1 cellular context compared by ENCODE assay signal in the genomic region with DNA sequence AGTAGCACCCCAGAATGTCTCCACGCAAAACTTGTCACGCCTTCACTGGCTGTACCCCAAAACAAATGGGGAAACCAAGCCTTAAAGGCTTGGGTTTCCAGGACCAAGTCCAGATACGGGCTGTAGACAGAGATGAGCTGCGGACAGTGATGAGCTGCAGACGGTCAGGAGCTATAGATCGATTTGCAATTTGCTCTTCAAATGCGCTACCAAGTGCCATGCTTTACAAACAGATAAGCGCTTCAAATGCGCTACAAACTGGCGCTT.
TF ChIP-seq lines count a peak whose summit lies in the region.

No MANE protein-coding gene starts in this region.

TF ChIP-seq in GM12878, 131 proteins besides CTCF, POLR2A, EP300 and RAD21:
- TF ChIP-seq, protein P1, sequence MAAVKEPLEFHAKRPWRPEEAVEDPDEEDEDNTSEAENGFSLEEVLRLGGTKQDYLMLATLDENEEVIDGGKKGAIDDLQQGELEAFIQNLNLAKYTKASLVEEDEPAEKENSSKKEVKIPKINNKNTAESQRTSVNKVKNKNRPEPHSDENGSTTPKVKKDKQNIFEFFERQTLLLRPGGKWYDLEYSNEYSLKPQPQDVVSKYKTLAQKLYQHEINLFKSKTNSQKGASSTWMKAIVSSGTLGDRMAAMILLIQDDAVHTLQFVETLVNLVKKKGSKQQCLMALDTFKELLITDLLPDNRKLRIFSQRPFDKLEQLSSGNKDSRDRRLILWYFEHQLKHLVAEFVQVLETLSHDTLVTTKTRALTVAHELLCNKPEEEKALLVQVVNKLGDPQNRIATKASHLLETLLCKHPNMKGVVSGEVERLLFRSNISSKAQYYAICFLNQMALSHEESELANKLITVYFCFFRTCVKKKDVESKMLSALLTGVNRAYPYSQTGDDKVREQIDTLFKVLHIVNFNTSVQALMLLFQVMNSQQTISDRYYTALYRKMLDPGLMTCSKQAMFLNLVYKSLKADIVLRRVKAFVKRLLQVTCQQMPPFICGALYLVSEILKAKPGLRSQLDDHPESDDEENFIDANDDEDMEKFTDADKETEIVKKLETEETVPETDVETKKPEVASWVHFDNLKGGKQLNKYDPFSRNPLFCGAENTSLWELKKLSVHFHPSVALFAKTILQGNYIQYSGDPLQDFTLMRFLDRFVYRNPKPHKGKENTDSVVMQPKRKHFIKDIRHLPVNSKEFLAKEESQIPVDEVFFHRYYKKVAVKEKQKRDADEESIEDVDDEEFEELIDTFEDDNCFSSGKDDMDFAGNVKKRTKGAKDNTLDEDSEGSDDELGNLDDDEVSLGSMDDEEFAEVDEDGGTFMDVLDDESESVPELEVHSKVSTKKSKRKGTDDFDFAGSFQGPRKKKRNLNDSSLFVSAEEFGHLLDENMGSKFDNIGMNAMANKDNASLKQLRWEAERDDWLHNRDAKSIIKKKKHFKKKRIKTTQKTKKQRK (IDR thresholded peaks at IDR 0.05; ENCODE audit: low read depth, low read length): no peak
- no peak for TF ChIP-seq SMAD5 (IDR thresholded peaks at IDR 0.05; ENCODE audit: low read depth)
- no peak for TF ChIP-seq POU2F2 (IDR thresholded peaks at IDR 0.05; ENCODE audit: borderline replicate concordance, low read depth, low read length)
- TF ChIP-seq, protein P2, sequence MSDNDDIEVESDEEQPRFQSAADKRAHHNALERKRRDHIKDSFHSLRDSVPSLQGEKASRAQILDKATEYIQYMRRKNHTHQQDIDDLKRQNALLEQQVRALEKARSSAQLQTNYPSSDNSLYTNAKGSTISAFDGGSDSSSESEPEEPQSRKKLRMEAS (IDR thresholded peaks at IDR 0.05; ENCODE audit: low read depth, low read length): 0 out of 2 replicates have a peak, but pooled peaks have one; percentile 7
- no peak for TF ChIP-seq BACH1 (IDR thresholded peaks at IDR 0.05; ENCODE audit: borderline replicate concordance)
- TF ChIP-seq, protein P3, sequence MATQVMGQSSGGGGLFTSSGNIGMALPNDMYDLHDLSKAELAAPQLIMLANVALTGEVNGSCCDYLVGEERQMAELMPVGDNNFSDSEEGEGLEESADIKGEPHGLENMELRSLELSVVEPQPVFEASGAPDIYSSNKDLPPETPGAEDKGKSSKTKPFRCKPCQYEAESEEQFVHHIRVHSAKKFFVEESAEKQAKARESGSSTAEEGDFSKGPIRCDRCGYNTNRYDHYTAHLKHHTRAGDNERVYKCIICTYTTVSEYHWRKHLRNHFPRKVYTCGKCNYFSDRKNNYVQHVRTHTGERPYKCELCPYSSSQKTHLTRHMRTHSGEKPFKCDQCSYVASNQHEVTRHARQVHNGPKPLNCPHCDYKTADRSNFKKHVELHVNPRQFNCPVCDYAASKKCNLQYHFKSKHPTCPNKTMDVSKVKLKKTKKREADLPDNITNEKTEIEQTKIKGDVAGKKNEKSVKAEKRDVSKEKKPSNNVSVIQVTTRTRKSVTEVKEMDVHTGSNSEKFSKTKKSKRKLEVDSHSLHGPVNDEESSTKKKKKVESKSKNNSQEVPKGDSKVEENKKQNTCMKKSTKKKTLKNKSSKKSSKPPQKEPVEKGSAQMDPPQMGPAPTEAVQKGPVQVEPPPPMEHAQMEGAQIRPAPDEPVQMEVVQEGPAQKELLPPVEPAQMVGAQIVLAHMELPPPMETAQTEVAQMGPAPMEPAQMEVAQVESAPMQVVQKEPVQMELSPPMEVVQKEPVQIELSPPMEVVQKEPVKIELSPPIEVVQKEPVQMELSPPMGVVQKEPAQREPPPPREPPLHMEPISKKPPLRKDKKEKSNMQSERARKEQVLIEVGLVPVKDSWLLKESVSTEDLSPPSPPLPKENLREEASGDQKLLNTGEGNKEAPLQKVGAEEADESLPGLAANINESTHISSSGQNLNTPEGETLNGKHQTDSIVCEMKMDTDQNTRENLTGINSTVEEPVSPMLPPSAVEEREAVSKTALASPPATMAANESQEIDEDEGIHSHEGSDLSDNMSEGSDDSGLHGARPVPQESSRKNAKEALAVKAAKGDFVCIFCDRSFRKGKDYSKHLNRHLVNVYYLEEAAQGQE (IDR thresholded peaks at IDR 0.05; ENCODE audit: low read depth, low read length): no peak
- TF ChIP-seq ESRRA (IDR thresholded peaks at IDR 0.05; ENCODE audit: low read length): no peak
- TF ChIP-seq, protein P4, sequence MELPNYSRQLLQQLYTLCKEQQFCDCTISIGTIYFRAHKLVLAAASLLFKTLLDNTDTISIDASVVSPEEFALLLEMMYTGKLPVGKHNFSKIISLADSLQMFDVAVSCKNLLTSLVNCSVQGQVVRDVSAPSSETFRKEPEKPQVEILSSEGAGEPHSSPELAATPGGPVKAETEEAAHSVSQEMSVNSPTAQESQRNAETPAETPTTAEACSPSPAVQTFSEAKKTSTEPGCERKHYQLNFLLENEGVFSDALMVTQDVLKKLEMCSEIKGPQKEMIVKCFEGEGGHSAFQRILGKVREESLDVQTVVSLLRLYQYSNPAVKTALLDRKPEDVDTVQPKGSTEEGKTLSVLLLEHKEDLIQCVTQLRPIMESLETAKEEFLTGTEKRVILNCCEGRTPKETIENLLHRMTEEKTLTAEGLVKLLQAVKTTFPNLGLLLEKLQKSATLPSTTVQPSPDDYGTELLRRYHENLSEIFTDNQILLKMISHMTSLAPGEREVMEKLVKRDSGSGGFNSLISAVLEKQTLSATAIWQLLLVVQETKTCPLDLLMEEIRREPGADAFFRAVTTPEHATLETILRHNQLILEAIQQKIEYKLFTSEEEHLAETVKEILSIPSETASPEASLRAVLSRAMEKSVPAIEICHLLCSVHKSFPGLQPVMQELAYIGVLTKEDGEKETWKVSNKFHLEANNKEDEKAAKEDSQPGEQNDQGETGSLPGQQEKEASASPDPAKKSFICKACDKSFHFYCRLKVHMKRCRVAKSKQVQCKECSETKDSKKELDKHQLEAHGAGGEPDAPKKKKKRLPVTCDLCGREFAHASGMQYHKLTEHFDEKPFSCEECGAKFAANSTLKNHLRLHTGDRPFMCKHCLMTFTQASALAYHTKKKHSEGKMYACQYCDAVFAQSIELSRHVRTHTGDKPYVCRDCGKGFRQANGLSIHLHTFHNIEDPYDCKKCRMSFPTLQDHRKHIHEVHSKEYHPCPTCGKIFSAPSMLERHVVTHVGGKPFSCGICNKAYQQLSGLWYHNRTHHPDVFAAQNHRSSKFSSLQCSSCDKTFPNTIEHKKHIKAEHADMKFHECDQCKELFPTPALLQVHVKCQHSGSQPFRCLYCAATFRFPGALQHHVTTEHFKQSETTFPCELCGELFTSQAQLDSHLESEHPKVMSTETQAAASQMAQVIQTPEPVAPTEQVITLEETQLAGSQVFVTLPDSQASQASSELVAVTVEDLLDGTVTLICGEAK (IDR thresholded peaks at IDR 0.05; ENCODE audit: borderline replicate concordance): no peak
- TF ChIP-seq, protein P5, sequence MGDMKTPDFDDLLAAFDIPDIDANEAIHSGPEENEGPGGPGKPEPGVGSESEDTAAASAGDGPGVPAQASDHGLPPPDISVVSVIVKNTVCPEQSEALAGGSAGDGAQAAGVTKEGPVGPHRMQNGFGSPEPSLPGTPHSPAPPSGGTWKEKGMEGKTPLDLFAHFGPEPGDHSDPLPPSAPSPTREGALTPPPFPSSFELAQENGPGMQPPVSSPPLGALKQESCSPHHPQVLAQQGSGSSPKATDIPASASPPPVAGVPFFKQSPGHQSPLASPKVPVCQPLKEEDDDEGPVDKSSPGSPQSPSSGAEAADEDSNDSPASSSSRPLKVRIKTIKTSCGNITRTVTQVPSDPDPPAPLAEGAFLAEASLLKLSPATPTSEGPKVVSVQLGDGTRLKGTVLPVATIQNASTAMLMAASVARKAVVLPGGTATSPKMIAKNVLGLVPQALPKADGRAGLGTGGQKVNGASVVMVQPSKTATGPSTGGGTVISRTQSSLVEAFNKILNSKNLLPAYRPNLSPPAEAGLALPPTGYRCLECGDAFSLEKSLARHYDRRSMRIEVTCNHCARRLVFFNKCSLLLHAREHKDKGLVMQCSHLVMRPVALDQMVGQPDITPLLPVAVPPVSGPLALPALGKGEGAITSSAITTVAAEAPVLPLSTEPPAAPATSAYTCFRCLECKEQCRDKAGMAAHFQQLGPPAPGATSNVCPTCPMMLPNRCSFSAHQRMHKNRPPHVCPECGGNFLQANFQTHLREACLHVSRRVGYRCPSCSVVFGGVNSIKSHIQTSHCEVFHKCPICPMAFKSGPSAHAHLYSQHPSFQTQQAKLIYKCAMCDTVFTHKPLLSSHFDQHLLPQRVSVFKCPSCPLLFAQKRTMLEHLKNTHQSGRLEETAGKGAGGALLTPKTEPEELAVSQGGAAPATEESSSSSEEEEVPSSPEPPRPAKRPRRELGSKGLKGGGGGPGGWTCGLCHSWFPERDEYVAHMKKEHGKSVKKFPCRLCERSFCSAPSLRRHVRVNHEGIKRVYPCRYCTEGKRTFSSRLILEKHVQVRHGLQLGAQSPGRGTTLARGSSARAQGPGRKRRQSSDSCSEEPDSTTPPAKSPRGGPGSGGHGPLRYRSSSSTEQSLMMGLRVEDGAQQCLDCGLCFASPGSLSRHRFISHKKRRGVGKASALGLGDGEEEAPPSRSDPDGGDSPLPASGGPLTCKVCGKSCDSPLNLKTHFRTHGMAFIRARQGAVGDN (IDR thresholded peaks at IDR 0.05): no peak
- TF ChIP-seq HDAC2 (IDR thresholded peaks at IDR 0.05): 0 out of 2 replicates have a peak, but pooled peaks have one; percentile 29
- no peak for TF ChIP-seq NFXL1 (IDR thresholded peaks at IDR 0.05; ENCODE audit: borderline replicate concordance)
- no peak for TF ChIP-seq ZNF384 (IDR thresholded peaks at IDR 0.05; ENCODE audit: borderline replicate concordance, low read depth, low read length)
- no peak for TF ChIP-seq KAT2A (conservative IDR thresholded peaks at IDR 0.05; ENCODE audit: control insufficient read depth, low read depth, low read length)
- no peak for TF ChIP-seq MTA3 (IDR thresholded peaks at IDR 0.05; ENCODE audit: borderline replicate concordance, low read length)
- 0 out of 2 replicates have a peak, but pooled peaks have one; percentile 8 for TF ChIP-seq EED (IDR thresholded peaks at IDR 0.05; ENCODE audit: low read depth)
- TF ChIP-seq CBFB (IDR thresholded peaks at IDR 0.05; ENCODE audit: low read depth): no peak
- TF ChIP-seq SIX5 (IDR thresholded peaks at IDR 0.05; ENCODE audit: low read depth, low read length, severe bottlenecking): no peak
- TF ChIP-seq TCF3 (IDR thresholded peaks at IDR 0.05; ENCODE audit: borderline replicate concordance, insufficient read depth, low read depth, low read length): no peak
- TF ChIP-seq HDAC6 (IDR thresholded peaks at IDR 0.05; ENCODE audit: unreplicated experiment): no peak
- TF ChIP-seq, protein P6, sequence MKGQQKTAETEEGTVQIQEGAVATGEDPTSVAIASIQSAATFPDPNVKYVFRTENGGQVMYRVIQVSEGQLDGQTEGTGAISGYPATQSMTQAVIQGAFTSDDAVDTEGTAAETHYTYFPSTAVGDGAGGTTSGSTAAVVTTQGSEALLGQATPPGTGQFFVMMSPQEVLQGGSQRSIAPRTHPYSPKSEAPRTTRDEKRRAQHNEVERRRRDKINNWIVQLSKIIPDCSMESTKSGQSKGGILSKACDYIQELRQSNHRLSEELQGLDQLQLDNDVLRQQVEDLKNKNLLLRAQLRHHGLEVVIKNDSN (IDR thresholded peaks at IDR 0.05; ENCODE audit: borderline replicate concordance, extremely low read length, insufficient read depth, low read depth, low read length): no peak
- no peak for TF ChIP-seq RUNX3 (IDR thresholded peaks at IDR 0.05; ENCODE audit: low read length)
- no peak for TF ChIP-seq CHD1 (IDR thresholded peaks at IDR 0.05; ENCODE audit: low read depth, low read length)
- TF ChIP-seq IKZF2 (IDR thresholded peaks at IDR 0.05): no peak
